1 cellular context compared by ENCODE assay signal in the genomic region with DNA sequence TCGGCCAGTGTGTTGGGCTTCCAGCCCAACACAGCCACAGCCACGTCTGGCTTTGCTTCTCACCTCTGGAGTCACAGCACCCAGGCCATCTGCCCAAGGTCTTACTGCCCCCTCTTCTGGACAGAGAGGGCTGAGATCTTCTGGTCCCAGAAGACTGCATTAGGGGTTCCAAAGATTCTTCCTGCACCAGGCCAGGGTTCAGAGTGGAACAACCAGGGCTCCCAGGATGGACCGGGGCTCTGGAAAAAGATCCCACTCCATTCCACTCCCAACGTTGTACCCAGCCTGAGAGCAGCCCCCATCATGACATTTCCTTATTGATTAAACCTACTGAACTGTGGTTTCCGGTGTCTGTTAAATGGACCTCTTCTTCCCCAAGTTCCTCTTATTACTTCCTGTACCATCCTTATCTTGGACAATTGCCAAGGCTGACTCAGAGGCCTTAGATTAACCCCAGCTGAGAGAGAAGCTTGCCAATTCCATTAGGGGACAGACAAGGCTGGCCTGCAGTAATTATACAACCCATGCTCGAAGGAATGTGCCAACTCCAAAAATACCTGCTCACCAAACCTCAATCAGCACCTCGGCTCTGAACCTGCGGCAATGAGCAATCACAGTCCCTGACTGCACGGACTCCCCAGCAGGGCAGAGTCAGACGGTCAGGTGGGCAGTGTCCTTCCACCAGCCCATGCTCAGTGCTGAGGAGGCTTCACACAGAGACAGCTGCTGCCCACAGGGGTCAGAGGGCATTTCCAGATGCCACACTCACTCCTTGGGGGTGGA.
TF ChIP-seq lines count a peak whose summit lies in the region.

No MANE protein-coding gene starts in this region.

TF ChIP-seq in K562, 482 proteins besides CTCF, POLR2A, EP300 and RAD21 (continued from another document and continues in another):
- TF ChIP-seq, protein P1, sequence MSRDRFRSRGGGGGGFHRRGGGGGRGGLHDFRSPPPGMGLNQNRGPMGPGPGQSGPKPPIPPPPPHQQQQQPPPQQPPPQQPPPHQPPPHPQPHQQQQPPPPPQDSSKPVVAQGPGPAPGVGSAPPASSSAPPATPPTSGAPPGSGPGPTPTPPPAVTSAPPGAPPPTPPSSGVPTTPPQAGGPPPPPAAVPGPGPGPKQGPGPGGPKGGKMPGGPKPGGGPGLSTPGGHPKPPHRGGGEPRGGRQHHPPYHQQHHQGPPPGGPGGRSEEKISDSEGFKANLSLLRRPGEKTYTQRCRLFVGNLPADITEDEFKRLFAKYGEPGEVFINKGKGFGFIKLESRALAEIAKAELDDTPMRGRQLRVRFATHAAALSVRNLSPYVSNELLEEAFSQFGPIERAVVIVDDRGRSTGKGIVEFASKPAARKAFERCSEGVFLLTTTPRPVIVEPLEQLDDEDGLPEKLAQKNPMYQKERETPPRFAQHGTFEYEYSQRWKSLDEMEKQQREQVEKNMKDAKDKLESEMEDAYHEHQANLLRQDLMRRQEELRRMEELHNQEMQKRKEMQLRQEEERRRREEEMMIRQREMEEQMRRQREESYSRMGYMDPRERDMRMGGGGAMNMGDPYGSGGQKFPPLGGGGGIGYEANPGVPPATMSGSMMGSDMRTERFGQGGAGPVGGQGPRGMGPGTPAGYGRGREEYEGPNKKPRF (IDR thresholded peaks at IDR 0.05; ENCODE audit: low read depth, low read length): no peak
- TF ChIP-seq, protein P2, sequence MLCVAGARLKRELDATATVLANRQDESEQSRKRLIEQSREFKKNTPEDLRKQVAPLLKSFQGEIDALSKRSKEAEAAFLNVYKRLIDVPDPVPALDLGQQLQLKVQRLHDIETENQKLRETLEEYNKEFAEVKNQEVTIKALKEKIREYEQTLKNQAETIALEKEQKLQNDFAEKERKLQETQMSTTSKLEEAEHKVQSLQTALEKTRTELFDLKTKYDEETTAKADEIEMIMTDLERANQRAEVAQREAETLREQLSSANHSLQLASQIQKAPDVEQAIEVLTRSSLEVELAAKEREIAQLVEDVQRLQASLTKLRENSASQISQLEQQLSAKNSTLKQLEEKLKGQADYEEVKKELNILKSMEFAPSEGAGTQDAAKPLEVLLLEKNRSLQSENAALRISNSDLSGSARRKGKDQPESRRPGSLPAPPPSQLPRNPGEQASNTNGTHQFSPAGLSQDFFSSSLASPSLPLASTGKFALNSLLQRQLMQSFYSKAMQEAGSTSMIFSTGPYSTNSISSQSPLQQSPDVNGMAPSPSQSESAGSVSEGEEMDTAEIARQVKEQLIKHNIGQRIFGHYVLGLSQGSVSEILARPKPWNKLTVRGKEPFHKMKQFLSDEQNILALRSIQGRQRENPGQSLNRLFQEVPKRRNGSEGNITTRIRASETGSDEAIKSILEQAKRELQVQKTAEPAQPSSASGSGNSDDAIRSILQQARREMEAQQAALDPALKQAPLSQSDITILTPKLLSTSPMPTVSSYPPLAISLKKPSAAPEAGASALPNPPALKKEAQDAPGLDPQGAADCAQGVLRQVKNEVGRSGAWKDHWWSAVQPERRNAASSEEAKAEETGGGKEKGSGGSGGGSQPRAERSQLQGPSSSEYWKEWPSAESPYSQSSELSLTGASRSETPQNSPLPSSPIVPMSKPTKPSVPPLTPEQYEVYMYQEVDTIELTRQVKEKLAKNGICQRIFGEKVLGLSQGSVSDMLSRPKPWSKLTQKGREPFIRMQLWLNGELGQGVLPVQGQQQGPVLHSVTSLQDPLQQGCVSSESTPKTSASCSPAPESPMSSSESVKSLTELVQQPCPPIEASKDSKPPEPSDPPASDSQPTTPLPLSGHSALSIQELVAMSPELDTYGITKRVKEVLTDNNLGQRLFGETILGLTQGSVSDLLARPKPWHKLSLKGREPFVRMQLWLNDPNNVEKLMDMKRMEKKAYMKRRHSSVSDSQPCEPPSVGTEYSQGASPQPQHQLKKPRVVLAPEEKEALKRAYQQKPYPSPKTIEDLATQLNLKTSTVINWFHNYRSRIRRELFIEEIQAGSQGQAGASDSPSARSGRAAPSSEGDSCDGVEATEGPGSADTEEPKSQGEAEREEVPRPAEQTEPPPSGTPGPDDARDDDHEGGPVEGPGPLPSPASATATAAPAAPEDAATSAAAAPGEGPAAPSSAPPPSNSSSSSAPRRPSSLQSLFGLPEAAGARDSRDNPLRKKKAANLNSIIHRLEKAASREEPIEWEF (CRISPR knock-in tag; IDR thresholded peaks at IDR 0.05): peak; percentile 90; the same call in 1 of the 2 replicates
- TF ChIP-seq CBX8 (IDR thresholded peaks at IDR 0.05; ENCODE audit: borderline replicate concordance, extremely low read depth, low read depth, low read length, poor library complexity, severe bottlenecking): no peak
- TF ChIP-seq YY1 (IDR thresholded peaks at IDR 0.05; ENCODE audit: borderline replicate concordance in 1 of 3, control insufficient read depth in 1 of 3, extremely low read depth in 1 of 3, insufficient read depth in 3 of 3, insufficient read length in 1 of 3, insufficient replicate concordance in 2 of 3, low read depth in 1 of 3, low read length in 2 of 3): no peak
- TF ChIP-seq CHCHD3 (CRISPR knock-in tag; IDR thresholded peaks at IDR 0.05): no peak
- TF ChIP-seq, protein P3, sequence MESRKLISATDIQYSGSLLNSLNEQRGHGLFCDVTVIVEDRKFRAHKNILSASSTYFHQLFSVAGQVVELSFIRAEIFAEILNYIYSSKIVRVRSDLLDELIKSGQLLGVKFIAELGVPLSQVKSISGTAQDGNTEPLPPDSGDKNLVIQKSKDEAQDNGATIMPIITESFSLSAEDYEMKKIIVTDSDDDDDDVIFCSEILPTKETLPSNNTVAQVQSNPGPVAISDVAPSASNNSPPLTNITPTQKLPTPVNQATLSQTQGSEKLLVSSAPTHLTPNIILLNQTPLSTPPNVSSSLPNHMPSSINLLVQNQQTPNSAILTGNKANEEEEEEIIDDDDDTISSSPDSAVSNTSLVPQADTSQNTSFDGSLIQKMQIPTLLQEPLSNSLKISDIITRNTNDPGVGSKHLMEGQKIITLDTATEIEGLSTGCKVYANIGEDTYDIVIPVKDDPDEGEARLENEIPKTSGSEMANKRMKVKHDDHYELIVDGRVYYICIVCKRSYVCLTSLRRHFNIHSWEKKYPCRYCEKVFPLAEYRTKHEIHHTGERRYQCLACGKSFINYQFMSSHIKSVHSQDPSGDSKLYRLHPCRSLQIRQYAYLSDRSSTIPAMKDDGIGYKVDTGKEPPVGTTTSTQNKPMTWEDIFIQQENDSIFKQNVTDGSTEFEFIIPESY (CRISPR knock-in tag; IDR thresholded peaks at IDR 0.05): no peak
- no peak for TF ChIP-seq ZNF23 (CRISPR knock-in tag; IDR thresholded peaks at IDR 0.05)
- TF ChIP-seq NELFE (IDR thresholded peaks at IDR 0.05; ENCODE audit: insufficient read depth, insufficient read length): no peak
- TF ChIP-seq, protein P4, sequence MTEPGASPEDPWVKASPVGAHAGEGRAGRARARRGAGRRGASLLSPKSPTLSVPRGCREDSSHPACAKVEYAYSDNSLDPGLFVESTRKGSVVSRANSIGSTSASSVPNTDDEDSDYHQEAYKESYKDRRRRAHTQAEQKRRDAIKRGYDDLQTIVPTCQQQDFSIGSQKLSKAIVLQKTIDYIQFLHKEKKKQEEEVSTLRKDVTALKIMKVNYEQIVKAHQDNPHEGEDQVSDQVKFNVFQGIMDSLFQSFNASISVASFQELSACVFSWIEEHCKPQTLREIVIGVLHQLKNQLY (CRISPR knock-in tag; conservative IDR thresholded peaks at IDR 0.05): peak in 1 of 2 experiments; percentile 47; a peak in 1 of 4 replicates
- no peak; the same call in 1 of the 2 replicates for TF ChIP-seq HLTF (IDR thresholded peaks at IDR 0.05)
- TF ChIP-seq, protein P5, sequence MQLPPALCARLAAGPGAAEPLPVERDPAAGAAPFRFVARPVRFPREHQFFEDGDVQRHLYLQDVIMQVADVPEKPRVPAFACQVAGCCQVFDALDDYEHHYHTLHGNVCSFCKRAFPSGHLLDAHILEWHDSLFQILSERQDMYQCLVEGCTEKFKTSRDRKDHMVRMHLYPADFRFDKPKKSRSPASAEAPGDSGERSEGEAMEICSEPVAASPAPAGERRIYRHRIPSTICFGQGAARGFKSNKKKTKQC (CRISPR knock-in tag; IDR thresholded peaks at IDR 0.05): 0 out of 2 replicates have a peak, but pooled peaks have one; percentile 39
- no peak for TF ChIP-seq EZH2 (IDR thresholded peaks at IDR 0.05; ENCODE audit: borderline replicate concordance, low read depth, low read length)
- TF ChIP-seq ZSCAN32 (CRISPR knock-in tag; IDR thresholded peaks at IDR 0.05): no peak
- TF ChIP-seq NUFIP1 (IDR thresholded peaks at IDR 0.05; ENCODE audit: partially characterized antibody): no peak
- no peak for TF ChIP-seq KLF10 (CRISPR knock-in tag; IDR thresholded peaks at IDR 0.05)
- TF ChIP-seq TEAD2 (tag; IDR thresholded peaks at IDR 0.05): no peak
- 0 out of 2 replicates have a peak, but pooled peaks have one; percentile 60 for TF ChIP-seq BACH1 (tag; IDR thresholded peaks at IDR 0.05)
- TF ChIP-seq BHLHE40 (IDR thresholded peaks at IDR 0.05; ENCODE audit: low read length): 0 out of 2 replicates have a peak, but pooled peaks have one; percentile 12
- TF ChIP-seq COPS2 (conservative IDR thresholded peaks at IDR 0.05): no peak
- TF ChIP-seq, protein P6, sequence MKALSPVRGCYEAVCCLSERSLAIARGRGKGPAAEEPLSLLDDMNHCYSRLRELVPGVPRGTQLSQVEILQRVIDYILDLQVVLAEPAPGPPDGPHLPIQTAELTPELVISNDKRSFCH (CRISPR knock-in tag; IDR thresholded peaks at IDR 0.05): no peak
- TF ChIP-seq, protein P6 (tag; IDR thresholded peaks at IDR 0.05): peak; percentile 89
- TF ChIP-seq SMARCA5 (IDR thresholded peaks at IDR 0.05): peak; percentile 37; the same call in 1 of the 2 replicates
- peak; percentile 95 for TF ChIP-seq ETV1 (tag; conservative IDR thresholded peaks at IDR 0.05; ENCODE audit: low read depth)
- peak in 1 of 2 experiments; percentile 36; a peak in 1 of 4 replicates for TF ChIP-seq NRF1 (conservative IDR thresholded peaks at IDR 0.05 in 1 of 2, IDR thresholded peaks at IDR 0.05 in 1 of 2)
- TF ChIP-seq PRMT5 (CRISPR knock-in tag; IDR thresholded peaks at IDR 0.05): no peak
- peak; percentile 31; the same call in 1 of the 2 replicates for TF ChIP-seq CEBPG (CRISPR knock-in tag; IDR thresholded peaks at IDR 0.05)
- no peak for TF ChIP-seq CEBPG (tag; conservative IDR thresholded peaks at IDR 0.05 in 1 of 2, IDR thresholded peaks at IDR 0.05 in 1 of 2)
- no peak for TF ChIP-seq TSC22D4 (tag; IDR thresholded peaks at IDR 0.05)
- TF ChIP-seq ZBTB1 (CRISPR knock-in tag; IDR thresholded peaks at IDR 0.05; ENCODE audit: borderline replicate concordance, low read depth): 0 out of 2 replicates have a peak, but pooled peaks have one; percentile 26
- TF ChIP-seq MTA2 (IDR thresholded peaks at IDR 0.05; ENCODE audit: low read depth): 0 out of 2 replicates have a peak, but pooled peaks have one; percentile 4
- TF ChIP-seq ELF2 (CRISPR knock-in tag; IDR thresholded peaks at IDR 0.05): 0 out of 2 replicates have a peak, but pooled peaks have one; percentile 20
- TF ChIP-seq, protein P7, sequence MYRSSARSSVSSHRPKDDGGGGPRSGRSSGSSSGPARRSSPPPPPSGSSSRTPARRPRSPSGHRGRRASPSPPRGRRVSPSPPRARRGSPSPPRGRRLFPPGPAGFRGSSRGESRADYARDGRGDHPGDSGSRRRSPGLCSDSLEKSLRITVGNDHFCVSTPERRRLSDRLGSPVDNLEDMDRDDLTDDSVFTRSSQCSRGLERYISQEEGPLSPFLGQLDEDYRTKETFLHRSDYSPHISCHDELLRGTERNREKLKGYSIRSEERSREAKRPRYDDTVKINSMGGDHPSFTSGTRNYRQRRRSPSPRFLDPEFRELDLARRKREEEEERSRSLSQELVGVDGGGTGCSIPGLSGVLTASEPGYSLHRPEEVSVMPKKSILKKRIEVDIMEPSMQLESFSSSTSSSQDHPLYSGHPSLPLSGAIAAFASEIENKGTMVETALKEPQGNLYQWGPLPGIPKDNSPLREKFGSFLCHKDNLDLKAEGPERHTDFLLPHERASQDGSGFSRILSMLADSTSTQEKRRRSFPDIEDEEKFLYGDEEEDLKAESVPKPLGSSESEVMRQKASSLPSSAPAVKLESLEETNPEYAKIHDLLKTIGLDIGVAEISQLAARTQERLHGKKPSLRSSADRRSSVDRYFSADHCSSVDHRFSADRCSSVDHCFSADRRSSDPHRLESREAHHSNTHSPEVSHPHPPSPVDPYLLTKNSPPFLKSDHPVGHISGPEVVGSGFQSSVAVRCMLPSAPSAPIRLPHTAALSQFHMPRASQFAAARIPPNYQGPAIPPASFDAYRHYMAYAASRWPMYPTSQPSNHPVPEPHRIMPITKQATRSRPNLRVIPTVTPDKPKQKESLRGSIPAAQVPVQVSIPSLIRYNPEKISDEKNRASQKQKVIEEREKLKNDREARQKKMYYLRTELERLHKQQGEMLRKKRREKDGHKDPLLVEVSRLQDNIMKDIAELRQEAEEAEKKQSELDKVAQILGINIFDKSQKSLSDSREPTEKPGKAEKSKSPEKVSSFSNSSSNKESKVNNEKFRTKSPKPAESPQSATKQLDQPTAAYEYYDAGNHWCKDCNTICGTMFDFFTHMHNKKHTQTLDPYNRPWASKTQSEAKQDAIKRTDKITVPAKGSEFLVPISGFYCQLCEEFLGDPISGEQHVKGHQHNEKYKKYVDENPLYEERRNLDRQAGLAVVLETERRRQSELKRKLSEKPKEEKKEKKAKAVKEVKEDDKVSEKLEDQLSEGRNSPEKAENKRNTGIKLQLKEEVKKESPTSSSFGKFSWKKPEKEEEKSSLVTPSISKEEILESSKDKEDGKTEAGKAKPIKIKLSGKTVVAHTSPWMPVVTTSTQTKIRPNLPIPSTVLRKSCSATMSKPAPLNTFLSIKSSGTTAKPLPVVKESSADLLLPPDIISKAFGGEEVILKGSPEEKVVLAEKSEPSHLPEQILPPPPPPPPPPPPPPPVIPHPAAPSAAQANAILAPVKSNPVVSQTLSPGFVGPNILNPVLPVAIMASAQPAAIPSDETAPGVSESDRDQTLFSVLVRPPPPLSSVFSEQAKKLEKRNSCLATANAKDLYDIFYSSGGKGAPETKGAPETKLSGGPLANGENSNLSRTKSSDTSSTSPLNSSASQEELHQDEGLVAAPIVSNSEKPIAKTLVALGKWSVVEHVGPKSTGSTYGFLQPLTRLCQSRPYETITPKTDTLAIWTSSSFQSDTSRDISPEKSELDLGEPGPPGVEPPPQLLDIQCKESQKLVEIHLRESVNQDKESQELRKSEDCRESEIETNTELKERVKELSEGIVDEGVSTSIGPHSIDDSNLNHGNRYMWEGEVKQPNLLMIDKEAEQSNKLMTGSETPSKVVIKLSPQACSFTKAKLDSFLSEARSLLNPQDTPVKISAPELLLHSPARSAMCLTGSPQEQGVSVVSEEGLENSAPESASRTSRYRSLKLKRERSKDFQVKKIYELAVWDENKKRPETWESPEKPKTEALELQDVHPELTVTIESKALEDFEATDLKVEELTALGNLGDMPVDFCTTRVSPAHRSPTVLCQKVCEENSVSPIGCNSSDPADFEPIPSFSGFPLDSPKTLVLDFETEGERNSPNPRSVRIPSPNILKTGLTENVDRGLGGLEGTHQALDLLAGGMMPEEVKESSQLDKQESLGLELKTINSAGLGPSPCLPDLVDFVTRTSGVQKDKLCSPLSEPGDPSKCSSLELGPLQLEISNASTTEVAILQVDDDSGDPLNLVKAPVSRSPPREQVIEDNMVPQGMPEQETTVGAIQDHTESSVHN (IDR thresholded peaks at IDR 0.05; ENCODE audit: borderline replicate concordance in 1 of 2, low read depth in 1 of 2): peak in 1 of 2 experiments; percentile 73; a peak in 1 of 4 replicates
- no peak for TF ChIP-seq HNRNPK (IDR thresholded peaks at IDR 0.05; ENCODE audit: low read depth, low read length, poor library complexity, severe bottlenecking)
- TF ChIP-seq, protein P8, sequence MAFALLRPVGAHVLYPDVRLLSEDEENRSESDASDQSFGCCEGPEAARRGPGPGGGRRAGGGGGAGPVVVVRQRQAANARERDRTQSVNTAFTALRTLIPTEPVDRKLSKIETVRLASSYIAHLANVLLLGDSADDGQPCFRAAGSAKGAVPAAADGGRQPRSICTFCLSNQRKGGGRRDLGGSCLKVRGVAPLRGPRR (CRISPR knock-in tag; IDR thresholded peaks at IDR 0.05): no peak
- TF ChIP-seq ZNF583 (CRISPR knock-in tag; IDR thresholded peaks at IDR 0.05): no peak
